In genomic region chr16:69133555-69133954, GRCh38 we compare ENCODE assay signal across 8 cellular contexts. TPM values are rescaled to one million over a fixed set of nuclear protein-coding genes. Genes with fewer than 3 reads are reported as not detected.
DNase-seq lines count a peak whose midpoint lies in the region; ATAC-seq and TF ChIP-seq lines count a peak whose summit lies in the region.

No MANE protein-coding gene starts in this region.

- peak overlapping the region; percentile 91 for H3K4me3 Mint-ChIP-seq in T-helper 1 cell treated with Interleukin-12 subunit alpha and Interleukin-12 subunit beta and Interleukin-4 antibody, amounts not matched to agents 30 μg/mL and 1 μg/mL, for 36 hours
- H3K4me3 Mint-ChIP-seq in activated CD4-positive, alpha-beta memory T cell treated with anti-CD3 and anti-CD28 coated beads for 36 hours = peak overlapping the region; percentile 97
- peak overlapping the region; percentile 98 for H3K4me3 Mint-ChIP-seq in stimulated activated memory B cell treated with anti-CD40 and anti-IgM and Interleukin-4, amounts not matched to agents 10 μg/mL and 1 μg/mL and 100 μg/mL, for 72 hours

- CTCF ChIA-PET in activated CD4-positive, alpha-beta memory T cell treated with anti-CD3 and anti-CD28 coated beads for 36 hours (lab: Charles Lee) = interaction anchor here (1.2 to 4.0 kb wide), 4 partner anchors 10 to 286 kb away, joined by 3 to 22 read pairs (median 6); no protein-coding TSS in a partner anchor

- no peaks in the 10 kb centered on the region for H3K36me3 ChIP-seq in hepatocyte (replicated peaks; ENCODE audit: insufficient read depth, low read depth)

- TF ChIP-seq CTCF in hepatocyte (IDR thresholded peaks at IDR 0.05; ENCODE audit: poor library complexity) = no peak

- peaks cover 46% of the 10 kb centered on the region for H3K4me1 Mint-ChIP-seq in T-helper 1 cell treated with Interleukin-12 subunit alpha and Interleukin-12 subunit beta and Interleukin-4 antibody, amounts not matched to agents 30 μg/mL and 1 μg/mL, for 36 hours (ENCODE audit: low read depth)
- peaks cover 60% of the 10 kb centered on the region for H3K4me1 Mint-ChIP-seq in activated CD4-positive, alpha-beta memory T cell treated with anti-CD3 and anti-CD28 coated beads for 36 hours (ENCODE audit: low read depth)
- H3K4me1 Mint-ChIP-seq in stimulated activated memory B cell treated with anti-CD40 and anti-IgM and Interleukin-4, amounts not matched to agents 10 μg/mL and 1 μg/mL and 100 μg/mL, for 72 hours = peaks cover 47% of the 10 kb centered on the region

- no peak overlapping the region for H3K27ac ChIP-seq in hepatocyte

- no peaks in the 10 kb centered on the region for H3K9me3 ChIP-seq in hepatocyte (ENCODE audit: low read depth)

- DNase-seq in T-helper 1 cell (no peak), hepatocyte (ENCODE audit: low spot score) (no peak), HuH-7 (ENCODE audit: low spot score) (no peak)
- no peak for DNase-seq in activated CD4-positive, alpha-beta memory T cell treated with anti-CD3 and anti-CD28 coated beads for 36 hours

- intact Hi-C loops in activated CD4-positive, alpha-beta memory T cell treated with anti-CD3 and anti-CD28 coated beads for 36 hours (cut with micrococcal nuclease) = loop anchor here (2.0 to 5.0 kb wide), 2 partner anchors 287 to 606 kb away; no protein-coding TSS in a partner anchor

- H3K36me3 Mint-ChIP-seq in T-helper 1 cell treated with Interleukin-12 subunit alpha and Interleukin-12 subunit beta and Interleukin-4 antibody, amounts not matched to agents 30 μg/mL and 1 μg/mL, for 36 hours (ENCODE audit: low read depth) = peaks cover 29% of the 10 kb centered on the region
- peaks cover 29% of the 10 kb centered on the region for H3K36me3 Mint-ChIP-seq in activated CD4-positive, alpha-beta memory T cell treated with anti-CD3 and anti-CD28 coated beads for 36 hours
- peaks cover 29% of the 10 kb centered on the region for H3K36me3 Mint-ChIP-seq in stimulated activated memory B cell treated with anti-CD40 and anti-IgM and Interleukin-4, amounts not matched to agents 10 μg/mL and 1 μg/mL and 100 μg/mL, for 72 hours

- H3K4me3 ChIP-seq in hepatocyte = peak overlapping the region; percentile 74

- H3K9me2 ChIP-seq in hepatocyte (replicated peaks; ENCODE audit: insufficient read depth) = no peaks in the 10 kb centered on the region

- ATAC-seq in stimulated activated memory B cell treated with anti-CD40 and anti-IgM and Interleukin-4, amounts not matched to agents 10 μg/mL and 1 μg/mL and 100 μg/mL, for 72 hours = no peak
- ATAC-seq in HG03439 (IDR thresholded peaks at IDR 0.05; ENCODE audit: unreplicated experiment) = no peak
- ATAC-seq in GM18517 (IDR thresholded peaks at IDR 0.05; ENCODE audit: unreplicated experiment) = no peak

- peaks cover 18% of the 10 kb centered on the region for H4K20me1 ChIP-seq in hepatocyte (ENCODE audit: insufficient read depth, poor library complexity, severe bottlenecking)

- WGBS in hepatocyte (ENCODE audit: low lambda C conversion rate, missing lambda C conversion rate) = 41% methylated on average over 1 of the region's 1 CpG

- no peaks in the 10 kb centered on the region for H3K9me3 Mint-ChIP-seq in T-helper 1 cell treated with Interleukin-12 subunit alpha and Interleukin-12 subunit beta and Interleukin-4 antibody, amounts not matched to agents 30 μg/mL and 1 μg/mL, for 36 hours
- no peaks in the 10 kb centered on the region for H3K9me3 Mint-ChIP-seq in activated CD4-positive, alpha-beta memory T cell treated with anti-CD3 and anti-CD28 coated beads for 36 hours
- no peaks in the 10 kb centered on the region for H3K9me3 Mint-ChIP-seq in stimulated activated memory B cell treated with anti-CD40 and anti-IgM and Interleukin-4, amounts not matched to agents 10 μg/mL and 1 μg/mL and 100 μg/mL, for 72 hours

- H3K27me3 Mint-ChIP-seq in T-helper 1 cell treated with Interleukin-12 subunit alpha and Interleukin-12 subunit beta and Interleukin-4 antibody, amounts not matched to agents 30 μg/mL and 1 μg/mL, for 36 hours (ENCODE audit: low read depth) = no peaks in the 10 kb centered on the region
- no peaks in the 10 kb centered on the region for H3K27me3 Mint-ChIP-seq in activated CD4-positive, alpha-beta memory T cell treated with anti-CD3 and anti-CD28 coated beads for 36 hours
- no peaks in the 10 kb centered on the region for H3K27me3 Mint-ChIP-seq in stimulated activated memory B cell treated with anti-CD40 and anti-IgM and Interleukin-4, amounts not matched to agents 10 μg/mL and 1 μg/mL and 100 μg/mL, for 72 hours

- H2AFZ ChIP-seq in hepatocyte = no peak overlapping the region

- H3K4me2 ChIP-seq in hepatocyte = peak overlapping the region; percentile 90

- H3K79me2 ChIP-seq in hepatocyte = peaks cover 91% of the 10 kb centered on the region

- no peaks in the 10 kb centered on the region for H3K27me3 ChIP-seq in hepatocyte

- POLR2A ChIA-PET in activated CD4-positive, alpha-beta memory T cell treated with anti-CD3 and anti-CD28 coated beads for 36 hours (lab: Charles Lee) = interaction anchor here (0.6 to 4.3 kb wide), 7 partner anchors 33 to 431 kb away, joined by 3 to 31 read pairs (median 4); partner anchors contain the start of gene SNTB2

- peaks cover 9% of the 10 kb centered on the region for H3K4me1 ChIP-seq in hepatocyte (ENCODE audit: insufficient read depth)

- peak overlapping the region; percentile 91 for H3K27ac Mint-ChIP-seq in T-helper 1 cell treated with Interleukin-12 subunit alpha and Interleukin-12 subunit beta and Interleukin-4 antibody, amounts not matched to agents 30 μg/mL and 1 μg/mL, for 36 hours
- peak overlapping the region; percentile 89 for H3K27ac Mint-ChIP-seq in activated CD4-positive, alpha-beta memory T cell treated with anti-CD3 and anti-CD28 coated beads for 36 hours
- H3K27ac Mint-ChIP-seq in stimulated activated memory B cell treated with anti-CD40 and anti-IgM and Interleukin-4, amounts not matched to agents 10 μg/mL and 1 μg/mL and 100 μg/mL, for 72 hours = peak overlapping the region; percentile 95

RNA-seq across cellular contexts. Expression of gene UTP4, which starts 1.1 kb away (rescaled TPM):
- 100 to 1,000 TPM; 104 to 106 TPM for total RNA-seq in activated CD4-positive, alpha-beta memory T cell treated with anti-CD3 and anti-CD28 coated beads for 36 hours
- 12.7 and 21.6 TPM in 2 replicates for total RNA-seq in hepatocyte
- 41.4 and 43.0 TPM in 2 replicates for polyA plus RNA-seq in hepatocyte

RNA-seq across cellular contexts. Expression of gene CHTF8, which starts 1.2 kb away (rescaled TPM):
- 100 to 1,000 TPM; 120 to 132 TPM for total RNA-seq in activated CD4-positive, alpha-beta memory T cell treated with anti-CD3 and anti-CD28 coated beads for 36 hours
- total RNA-seq in hepatocyte = 80.0 and 121 TPM in 2 replicates
- 67.8 and 83.6 TPM in 2 replicates for polyA plus RNA-seq in hepatocyte

RNA-seq across cellular contexts. Expression of gene HAS3, which starts 28.1 kb away (rescaled TPM):
- total RNA-seq in activated CD4-positive, alpha-beta memory T cell treated with anti-CD3 and anti-CD28 coated beads for 36 hours = under 1 TPM; 0.10 to 0.21 TPM
- total RNA-seq in hepatocyte = 0.53 and 0.60 TPM in 2 replicates
- polyA plus RNA-seq in hepatocyte = 0.19 TPM in 1 of 2 replicates, not detected in the other

RNA-seq across cellular contexts. Expression of gene SNTB2, which starts 53.4 kb away (rescaled TPM):
- 10 to 100 TPM; 19.8 to 20.1 TPM for total RNA-seq in activated CD4-positive, alpha-beta memory T cell treated with anti-CD3 and anti-CD28 coated beads for 36 hours
- 19.5 and 21.5 TPM in 2 replicates for total RNA-seq in hepatocyte
- 36.7 and 46.3 TPM in 2 replicates for polyA plus RNA-seq in hepatocyte
